Comparison of ENCODE assay signal across 8 cellular contexts in genomic region chr9:129319938-129320481, GRCh38.
DNase-seq lines count a peak whose midpoint lies in the region; ATAC-seq and TF ChIP-seq lines count a peak whose summit lies in the region.

No MANE protein-coding gene starts in this region.

- no peaks in the 10 kb centered on the region for H3K27me3 Mint-ChIP-seq in T-cell

- H3K4me2 ChIP-seq in DOHH2 (ENCODE audit: low read length), result peak overlapping the region; percentile 43

- no peaks in the 10 kb centered on the region for H3K9me2 ChIP-seq in DOHH2 (replicated peaks; ENCODE audit: control insufficient read depth, low read length)

- no peaks in the 10 kb centered on the region for H3K36me3 Mint-ChIP-seq in T-cell

- ATAC-seq in T-cell (replicated peaks in 1 of 4) (peak in 1 of 4 experiments; percentile 8), heart right ventricle (peak in 6 of 8 donors; percentile 3 to 15 (median 6)), gastrocnemius medialis (no peak), GM18498 (IDR thresholded peaks at IDR 0.05; ENCODE audit: unreplicated experiment) (no peak), HG02759 (IDR thresholded peaks at IDR 0.05; ENCODE audit: unreplicated experiment) (no peak)

- H3K27ac Mint-ChIP-seq in T-cell, result peak overlapping the region in 1 of 2 donors; percentile 83

- no peaks in the 10 kb centered on the region for H4K20me1 ChIP-seq in DOHH2 (ENCODE audit: control insufficient read depth, insufficient read depth, low read depth, low read length)

- 23 to 26% methylated on average over 14 of the region's 14 CpGs for WGBS in heart right ventricle, 2 donors

- H3K27me3 ChIP-seq in DOHH2 (ENCODE audit: control insufficient read depth, low read length) (peaks cover 24% of the 10 kb centered on the region), heart right ventricle (no peaks in the 10 kb centered on the region), gastrocnemius medialis (no peaks in the 10 kb centered on the region)

- H3K9me3 ChIP-seq in DOHH2 (ENCODE audit: control insufficient read depth, insufficient read depth, low read length) (no peaks in the 10 kb centered on the region), heart right ventricle (no peaks in the 10 kb centered on the region), gastrocnemius medialis (no peaks in the 10 kb centered on the region)

- DNase-seq in T-cell (peak in 1 of 34 experiments; percentile 10), heart right ventricle (no peak), gastrocnemius medialis (no peak), RPMI8226 (no peak)
- DNase-seq in stimulated activated CD4-positive, alpha-beta T cell treated with anti-CD3 and anti-CD28 coated beads, Interleukin-15, amount 100 ng/mL, for 24 hours, result no peak

- H3F3A ChIP-seq in DOHH2 (ENCODE audit: control insufficient read depth, insufficient read depth), result no peaks in the 10 kb centered on the region

- POLR2A ChIA-PET in T-cell (lab: Charles Lee), result interaction anchor here in 1 of 2 donors (0.5 kb wide), 1 partner anchor 133 kb away, joined by 3 read pairs; no protein-coding TSS in a partner anchor

- H3K27ac ChIP-seq in DOHH2 (ENCODE audit: low read depth, low read length) (no peak overlapping the region), heart right ventricle (peak overlapping the region; percentile 85 to 95 (median 90)), gastrocnemius medialis (peak overlapping the region; percentile 60 to 84 (median 75))

- CTCF ChIA-PET in T-cell (lab: Charles Lee), result interaction anchor here (0.5 to 1.4 kb wide), 6 partner anchors 99 to 1229 kb away, joined by 3 to 7 read pairs (median 3); partner anchors contain the start of gene IER5L (in 1 of the 2)

- peak overlapping the region in 2 of 3 donors; percentile 13 to 78 for H3K4me3 Mint-ChIP-seq in T-cell

- H3K36me3 ChIP-seq in DOHH2 (ENCODE audit: control insufficient read depth, low read length) (no peaks in the 10 kb centered on the region), heart right ventricle (no peaks in the 10 kb centered on the region), gastrocnemius medialis (no peaks in the 10 kb centered on the region)

- H3K4me3 ChIP-seq in DOHH2 (ENCODE audit: low read length) (no peak overlapping the region), heart right ventricle (peak overlapping the region in 9 of 10 donors; percentile 39 to 63 (median 54)), gastrocnemius medialis (peak overlapping the region; percentile 39 to 62 (median 48))

- H3K4me1 ChIP-seq in DOHH2 (ENCODE audit: control insufficient read depth, low read length) (peaks cover 11% of the 10 kb centered on the region), heart right ventricle (peaks cover 29 to 92% (median 68%) of the 10 kb centered on the region in 9 donors), gastrocnemius medialis (peaks cover 45 to 46% of the 10 kb centered on the region in 2 donors)

- peaks cover 10 to 16% (median 11%) of the 10 kb centered on the region in 3 donors for H3K4me1 Mint-ChIP-seq in T-cell

- no peaks in the 10 kb centered on the region for H3K79me2 ChIP-seq in DOHH2 (ENCODE audit: control insufficient read depth, low read length)

- in situ Hi-C loops in gastrocnemius medialis (cut with MboI; ENCODE audit: low sequenced_read_pairs in 4 of 4), result no loop called here

- no peaks in the 10 kb centered on the region for H3K9me3 Mint-ChIP-seq in T-cell

- no peak for TF ChIP-seq POLR2A in gastrocnemius medialis (IDR thresholded peaks at IDR 0.05)

- no peak for TF ChIP-seq CTCF in DOHH2 (IDR thresholded peaks at IDR 0.05; ENCODE audit: low read depth, low read length, poor library complexity, severe bottlenecking)
- no peak for TF ChIP-seq CTCF in heart right ventricle (IDR thresholded peaks at IDR 0.05)
- TF ChIP-seq CTCF in gastrocnemius medialis (IDR thresholded peaks at IDR 0.05 in 4 of 5, conservative IDR thresholded peaks at IDR 0.05 in 1 of 5), result no peak

- intact Hi-C loops in heart right ventricle (cut with DNase I), result loop anchor here in 8 of 10 donors (1.0 to 10.0 kb wide), 11 partner anchors 63 to 295 kb away; partner anchors contain the start of gene IER5L (in 2 of the 8)
- intact Hi-C loops in gastrocnemius medialis (cut with DNase I; ENCODE audit: low total_unique reads), result loop anchor here (5.0 kb wide), 3 partner anchors 137 to 177 kb away; partner anchors contain the start of gene IER5L

Comparison
In these comparisons a context has a peak if more than half of its experiments do, and no peak if none do; other contexts are left out.
1. ATAC-seq: peak in heart right ventricle (6 of 8); none in gastrocnemius medialis (0 of 2), GM18498 (single experiment) and HG02759 (single experiment).